ENCODE assay signal across 17 cellular contexts in the genomic region with DNA sequence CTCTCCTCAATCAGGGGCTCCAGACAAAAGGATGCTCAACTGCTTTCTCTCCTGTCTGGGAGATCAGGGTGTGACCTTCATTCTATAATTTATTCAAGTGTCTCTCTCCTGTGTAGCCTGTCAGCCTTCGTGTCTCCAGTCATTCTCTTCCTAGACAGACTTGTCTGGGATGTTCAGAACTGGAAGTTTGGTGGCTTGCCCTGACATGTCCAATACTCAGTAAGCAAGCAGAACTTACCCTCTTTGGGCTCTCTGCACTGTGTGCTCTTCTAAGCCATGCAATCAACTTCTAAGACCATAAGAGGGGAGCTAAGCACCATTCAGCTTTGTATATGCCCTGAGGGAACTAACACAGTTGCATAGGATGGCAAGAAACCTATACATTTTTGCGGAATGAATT. TPM values are rescaled to one million over a fixed set of nuclear protein-coding genes. Genes with fewer than 3 reads are reported as not detected.
DNase-seq lines count a peak whose midpoint lies in the region; ATAC-seq and TF ChIP-seq lines count a peak whose summit lies in the region.
"Had no signal": no experiment of that assay in that cellular context is flagged by ENCODE, and none has a peak within 500 bp of the region (broad histone marks: within the 10 kb centered on the region; RNA-seq: fewer than 3 reads in every experiment).

No MANE protein-coding gene starts in this region.

- POLR2A ChIA-PET in PC-3 (lab: Charles Lee; ENCODE audit: unreplicated experiment) = no interaction called here

- H3K36me3 ChIP-seq in PC-3 (ENCODE audit: low read depth, low read length) = no peaks in the 10 kb centered on the region
- no peaks in the 10 kb centered on the region for H3K36me3 ChIP-seq in smooth muscle cell (ENCODE audit: low read depth)
- H3K36me3 ChIP-seq in heart right ventricle = no peaks in the 10 kb centered on the region
- H3K36me3 ChIP-seq: uterus had no signal

- H3K36me3 Mint-ChIP-seq in activated naive CD4-positive, alpha-beta T cell treated with anti-CD3 and anti-CD28 coated beads, Interleukin-2, amount 50 U/mL, for 72 hours = no peaks in the 10 kb centered on the region
- H3K36me3 Mint-ChIP-seq: activated CD4-positive, alpha-beta memory T cell treated with anti-CD3 and anti-CD28 coated beads for 36 hours; memory B cell had no signal

- TF ChIP-seq CTCF in PC-3 (conservative IDR thresholded peaks at IDR 0.05; ENCODE audit: low read depth, low read length) = no peak
- TF ChIP-seq CTCF in smooth muscle cell (IDR thresholded peaks at IDR 0.05; ENCODE audit: borderline replicate concordance, insufficient read depth, poor library complexity, severe bottlenecking) = no peak
- TF ChIP-seq CTCF in heart right ventricle (IDR thresholded peaks at IDR 0.05) = no peak

- no peaks in the 10 kb centered on the region for H3K9me3 Mint-ChIP-seq in activated naive CD4-positive, alpha-beta T cell treated with anti-CD3 and anti-CD28 coated beads, Interleukin-2, amount 50 U/mL, for 72 hours
- H3K9me3 Mint-ChIP-seq: activated CD4-positive, alpha-beta memory T cell treated with anti-CD3 and anti-CD28 coated beads for 36 hours had no signal

- H3F3A ChIP-seq in PC-3 (ENCODE audit: low read length, unreplicated experiment) (peaks cover under 1% of the 10 kb centered on the region), smooth muscle cell (ENCODE audit: low read depth) (peaks cover 5% of the 10 kb centered on the region)

- no peak for ATAC-seq in activated naive CD4-positive, alpha-beta T cell treated with anti-CD3 and anti-CD28 coated beads, Interleukin-2, amount 50 U/mL, for 72 hours
- ATAC-seq in PC-3 = no peak
- no peak for ATAC-seq in heart right ventricle
- no peak for ATAC-seq in GM21786 (IDR thresholded peaks at IDR 0.05; ENCODE audit: unreplicated experiment)

- H3K4me1 ChIP-seq in PC-3 (ENCODE audit: insufficient read depth, low read length) = peaks cover 65% of the 10 kb centered on the region
- H3K4me1 ChIP-seq in smooth muscle cell (ENCODE audit: low read depth) = peaks cover 29% of the 10 kb centered on the region
- no peaks in the 10 kb centered on the region for H3K4me1 ChIP-seq in heart right ventricle
- H3K4me1 ChIP-seq: uterus had no signal

- H3K9me3 ChIP-seq in PC-3 (ENCODE audit: low read length) (no peaks in the 10 kb centered on the region), smooth muscle cell (replicated peaks; ENCODE audit: low read depth) (no peaks in the 10 kb centered on the region), heart right ventricle (peaks cover 0 to 4% (median 0%) of the 10 kb centered on the region in 11 donors)
- H3K9me3 ChIP-seq: uterus had no signal

- intact Hi-C loops in PC-3 (cut with micrococcal nuclease) = loop anchor here (10.0 kb wide), 1 partner anchor 669 kb away; no protein-coding TSS in a partner anchor
- intact Hi-C loops in heart right ventricle (cut with DNase I) = no loop called here

- H3K27me3 ChIP-seq in PC-3 (ENCODE audit: low read length) (no peaks in the 10 kb centered on the region), smooth muscle cell (ENCODE audit: low read depth) (no peaks in the 10 kb centered on the region), heart right ventricle (no peaks in the 10 kb centered on the region)
- H3K27me3 ChIP-seq: uterus had no signal

- H4K20me1 ChIP-seq in PC-3 (ENCODE audit: low read length) (no peaks in the 10 kb centered on the region), smooth muscle cell (ENCODE audit: low read depth) (no peaks in the 10 kb centered on the region)

- H3K27ac Mint-ChIP-seq in activated naive CD4-positive, alpha-beta T cell treated with anti-CD3 and anti-CD28 coated beads, Interleukin-2, amount 50 U/mL, for 72 hours = peak overlapping the region; percentile 18 to 67
- H3K27ac Mint-ChIP-seq: activated CD4-positive, alpha-beta memory T cell treated with anti-CD3 and anti-CD28 coated beads for 36 hours; memory B cell had no signal

- H3K79me2 ChIP-seq in PC-3 (ENCODE audit: low read length) (no peaks in the 10 kb centered on the region), smooth muscle cell (ENCODE audit: low read depth) (no peaks in the 10 kb centered on the region)

- H3K27ac ChIP-seq in PC-3 (ENCODE audit: low read length) = peak overlapping the region; percentile 91
- peak overlapping the region; percentile 83 for H3K27ac ChIP-seq in smooth muscle cell (ENCODE audit: low read depth)
- no peak overlapping the region for H3K27ac ChIP-seq in heart right ventricle
- H3K27ac ChIP-seq: uterus had no signal

- no peak for DNase-seq in activated naive CD4-positive, alpha-beta T cell treated with anti-CD3 and anti-CD28 coated beads, Interleukin-2, amount 50 U/mL, for 72 hours (ENCODE audit: low spot score in 2 of 2)
- DNase-seq in activated naive CD4-positive, alpha-beta T cell (lab: John Stamatoyannopoulos, UW) = no peak
- no peak for DNase-seq in PC-3
- DNase-seq in fibroblast of peridontal ligament (ENCODE audit: extremely low read depth) = peak; percentile 20
- no peak for DNase-seq in smooth muscle cell (lab: John Stamatoyannopoulos, UW; ENCODE audit: unreplicated experiment)
- no peak for DNase-seq in heart right ventricle
- DNase-seq in D341Med (ENCODE audit: low spot score) = no peak
- DNase-seq: activated CD4-positive, alpha-beta memory T cell treated with anti-CD3 and anti-CD28 coated beads for 36 hours; activated gamma-delta T cell; Calu3; KG1; NCI-H2171 treated with DMSO at 0.1 percent for 48 hours; RPMI8226; stimulated activated CD4-positive, alpha-beta T cell treated with anti-CD3 and anti-CD28 coated beads, Interleukin-1b, Interleukin-23, amount 100 ng/mL, for 48 hours; uterus had no signal

- peak overlapping the region; percentile 57 for H3K4me2 ChIP-seq in PC-3 (ENCODE audit: low read length)
- H3K4me2 ChIP-seq in smooth muscle cell = peak overlapping the region; percentile 54

- CTCF ChIA-PET in PC-3 (lab: Charles Lee) = no interaction called here

- no peaks in the 10 kb centered on the region for H3K9me2 ChIP-seq in PC-3 (replicated peaks; ENCODE audit: low read length)

- H3K9ac ChIP-seq in PC-3 (ENCODE audit: low read length) (peak overlapping the region; percentile 66), smooth muscle cell (ENCODE audit: low read depth) (peak overlapping the region; percentile 62)

- TSS peak; percentile 42 for BruUV-seq in PC-3 (replicated peaks; lab: Mats Ljungman, UMichigan)

- 61% methylated on average over 2 of the region's 2 CpGs for WGBS in smooth muscle cell (ENCODE audit: low lambda C conversion rate)
- WGBS in heart right ventricle, 2 donors = 76 to 81% methylated on average over 2 of the region's 2 CpGs

- H2AFZ ChIP-seq in PC-3 (ENCODE audit: low read length) (no peak overlapping the region), smooth muscle cell (ENCODE audit: low read depth) (peak overlapping the region; percentile 23)

- no peak overlapping the region for H3K4me3 ChIP-seq in PC-3 (ENCODE audit: low read length)
- H3K4me3 ChIP-seq in smooth muscle cell = no peak overlapping the region
- H3K4me3 ChIP-seq in heart right ventricle = no peak overlapping the region
- H3K4me3 ChIP-seq: uterus had no signal

RNA-seq across cellular contexts. Expression of gene ACKR2, which starts 14.1 kb away (rescaled TPM):
- total RNA-seq in activated naive CD4-positive, alpha-beta T cell treated with anti-CD3 and anti-CD28 coated beads, Interleukin-2, amount 50 U/mL, for 72 hours = 1 to 10 TPM; 1.0 to 1.5 TPM
- total RNA-seq in PC-3 (2014; rRNA removed) (1.3 and 3.9 TPM in 2 replicates), smooth muscle cell (5.6 and 17.2 TPM in 2 replicates), heart right ventricle (1 to 10 TPM in 8 of 10 donors, under 1 TPM in 2; 0.93 to 2.1 (median 1.2) TPM)
- polyA plus RNA-seq in smooth muscle cell (1.1 and 7.0 TPM in 2 replicates), heart right ventricle (under 1 TPM; 0.15 to 0.25 TPM)

RNA-seq across cellular contexts. Expression of gene HIGD1A, which starts 19.1 kb away (rescaled TPM):
- 10 to 100 TPM; 59.5 to 67.6 TPM for total RNA-seq in activated naive CD4-positive, alpha-beta T cell treated with anti-CD3 and anti-CD28 coated beads, Interleukin-2, amount 50 U/mL, for 72 hours
- total RNA-seq in PC-3 (2014; rRNA removed) (118 and 154 TPM in 2 replicates), smooth muscle cell (322 and 339 TPM in 2 replicates), heart right ventricle (100 to 1,000 TPM; 276 to 397 (median 331) TPM)
- polyA plus RNA-seq in smooth muscle cell (159 and 297 TPM in 2 replicates), heart right ventricle (100 to 1,000 TPM; 179 to 399 TPM)

RNA-seq across cellular contexts. Expression of gene CCDC13, which starts 50.3 kb away (rescaled TPM):
- total RNA-seq in activated naive CD4-positive, alpha-beta T cell treated with anti-CD3 and anti-CD28 coated beads, Interleukin-2, amount 50 U/mL, for 72 hours = under 1 TPM; 0.34 to 0.70 TPM
- total RNA-seq in PC-3 (2014; rRNA removed) = 0.47 TPM in 1 of 2 replicates, not detected in the other
- not detected in 2 replicates for total RNA-seq in smooth muscle cell
- 0.48 TPM in 1 of 2 replicates, not detected in the other for polyA plus RNA-seq in smooth muscle cell
- total RNA-seq in heart right ventricle = 1 to 10 TPM in 2 of 10 donors, under 1 TPM in 6, not detected in 2; 0.16 to 1.2 (median 0.62) TPM
- polyA plus RNA-seq in heart right ventricle = under 1 TPM; 0.44 to 0.52 TPM

RNA-seq across cellular contexts. Expression of gene CYP8B1, which starts 52.3 kb away (rescaled TPM):
- total RNA-seq in activated naive CD4-positive, alpha-beta T cell treated with anti-CD3 and anti-CD28 coated beads, Interleukin-2, amount 50 U/mL, for 72 hours = not detected
- total RNA-seq in PC-3 (2014; rRNA removed) (not detected in 2 replicates), smooth muscle cell (not detected in 2 replicates), heart right ventricle (not detected)
- polyA plus RNA-seq in smooth muscle cell (not detected in 2 replicates), heart right ventricle (not detected)
- total RNA-seq: activated CD4-positive, alpha-beta memory T cell treated with anti-CD3 and anti-CD28 coated beads for 36 hours; Calu3; uterus had no signal

Comparison
In these comparisons a context has a peak if more than half of its experiments do, and no peak if none do; other contexts are left out.
1. H3K27ac ChIP-seq: peak in PC-3 (single experiment) and smooth muscle cell (single experiment); none in heart right ventricle (0 of 10).